In genomic region chr6:101226677-101227135, GRCh38 we compare ENCODE assay signal across 10 cellular contexts.
DNase-seq lines count a peak whose midpoint lies in the region; ATAC-seq lines count a peak whose summit lies in the region.
"Had no signal": no experiment of that assay in that cellular context is flagged by ENCODE, and none has a peak within 500 bp of the region (broad histone marks: within the 10 kb centered on the region; RNA-seq: fewer than 3 reads in every experiment).

No MANE protein-coding gene starts in this region.

- ATAC-seq in GM18873 (IDR thresholded peaks at IDR 0.05; ENCODE audit: low FRiP score, unreplicated experiment) (no peak), GM21360 (IDR thresholded peaks at IDR 0.05; ENCODE audit: unreplicated experiment) (no peak), GM18909 (IDR thresholded peaks at IDR 0.05; ENCODE audit: poor library complexity, unreplicated experiment) (no peak)
- ATAC-seq: body of pancreas had no signal

- peak; percentile 10 for DNase-seq in stimulated activated CD4-positive, alpha-beta T cell treated with anti-CD3 and anti-CD28 coated beads, Interleukin-1b, Interleukin-23, amount 100 ng/mL, for 48 hours
- no peak for DNase-seq in stimulated activated CD4-positive, alpha-beta T cell treated with anti-CD3 and anti-CD28 coated beads, Interleukin-4, amount 100 ng/mL, for 24 hours
- DNase-seq in NCI-H510A treated with DMSO at 0.1 percent for 48 hours (lab: John Stamatoyannopoulos, UW) (peak; percentile 64), fibroblast of peridontal ligament (ENCODE audit: extremely low read depth) (peak; percentile 13), pons (ENCODE audit: low spot score) (no peak)
- DNase-seq: body of pancreas, uterus had no signal

Comparison
In these comparisons a context has a peak if more than half of its experiments do, and no peak if none do; other contexts are left out.
1. DNase-seq: peak in stimulated activated CD4-positive, alpha-beta T cell treated with anti-CD3 and anti-CD28 coated beads, Interleukin-1b, Interleukin-23, amount 100 ng/mL, for 48 hours (single experiment), NCI-H510A treated with DMSO at 0.1 percent for 48 hours (single experiment) and fibroblast of peridontal ligament (single experiment); none in stimulated activated CD4-positive, alpha-beta T cell treated with anti-CD3 and anti-CD28 coated beads, Interleukin-4, amount 100 ng/mL, for 24 hours (single experiment) and pons (single experiment).